Comparison of ENCODE assay signal across 18 cellular contexts in genomic region chr6:115058414-115059211, GRCh38.
A peak's percentile ranks its signal among the peaks of the same experiment; 100 is the strongest.
DNase-seq lines count a peak whose midpoint lies in the region; ATAC-seq and TF ChIP-seq lines count a peak whose summit lies in the region.
"Had no signal": no experiment of that assay in that cellular context is flagged by ENCODE, and none has a peak within 500 bp of the region (broad histone marks: within the 10 kb centered on the region; RNA-seq: fewer than 3 reads in every experiment).

No MANE protein-coding gene starts in this region.

- no peak for TF ChIP-seq CTCF in osteocyte (IDR thresholded peaks at IDR 0.05)

- no peak overlapping the region for H3K27ac Mint-ChIP-seq in osteocyte (ENCODE audit: unreplicated experiment)
- H3K27ac Mint-ChIP-seq: activated CD8-positive, alpha-beta T cell treated with anti-CD3 and anti-CD28 coated beads, Interleukin-2, amount 10 ng/mL, durations not matched to agents 7 days and 5 days; activated naive CD8-positive, alpha-beta T cell treated with anti-CD3 and anti-CD28 coated beads for 36 hours; activated T-cell treated with anti-CD3 and anti-CD28 coated beads, Interleukin-2, amount 50 U/mL, for 72 hours; natural killer cell; type B pancreatic cell had no signal

- peaks cover 2% of the 10 kb centered on the region for H3K27me3 Mint-ChIP-seq in osteocyte (ENCODE audit: unreplicated experiment)
- H3K27me3 Mint-ChIP-seq: activated naive CD8-positive, alpha-beta T cell treated with anti-CD3 and anti-CD28 coated beads for 36 hours; type B pancreatic cell had no signal

- no peaks in the 10 kb centered on the region for H3K36me3 Mint-ChIP-seq in osteocyte (ENCODE audit: unreplicated experiment)
- H3K36me3 Mint-ChIP-seq: activated naive CD8-positive, alpha-beta T cell treated with anti-CD3 and anti-CD28 coated beads for 36 hours; natural killer cell; type B pancreatic cell had no signal

- H3K4me3 Mint-ChIP-seq in osteocyte (ENCODE audit: unreplicated experiment) = no peak overlapping the region
- H3K4me3 Mint-ChIP-seq: activated CD8-positive, alpha-beta T cell treated with anti-CD3 and anti-CD28 coated beads, Interleukin-2, amount 10 ng/mL, durations not matched to agents 7 days and 5 days; activated naive CD8-positive, alpha-beta T cell treated with anti-CD3 and anti-CD28 coated beads for 36 hours; activated T-cell treated with anti-CD3 and anti-CD28 coated beads, Interleukin-2, amount 50 U/mL, for 72 hours; natural killer cell; type B pancreatic cell had no signal

- H3K4me1 Mint-ChIP-seq in osteocyte (ENCODE audit: unreplicated experiment) = no peaks in the 10 kb centered on the region
- H3K4me1 Mint-ChIP-seq: activated naive CD8-positive, alpha-beta T cell treated with anti-CD3 and anti-CD28 coated beads for 36 hours; natural killer cell had no signal

- DNase-seq in NCI-H146 treated with DMSO at 0.1 percent for 48 hours (lab: John Stamatoyannopoulos, UW; ENCODE audit: unreplicated experiment) = peak; percentile 13
- DNase-seq in NCI-H146 (lab: John Stamatoyannopoulos, UW) = no peak
- peak; percentile 82 for DNase-seq in NCI-H2029 treated with DMSO at 0.1 percent for 48 hours (lab: John Stamatoyannopoulos, UW)
- DNase-seq in left kidney (ENCODE audit: low read depth, low spot score) = peak; percentile 23
- no peak for DNase-seq in osteocyte (ENCODE audit: extremely low spot score, unreplicated experiment)
- DNase-seq in stimulated activated naive CD4-positive, alpha-beta T cell treated with Interleukin-2 at 50 U/mL for 16 hours (lab: John Stamatoyannopoulos, UW) = no peak
- DNase-seq in NCI-H1105 (lab: John Stamatoyannopoulos, UW) = no peak
- DNase-seq: activated CD8-positive, alpha-beta T cell treated with anti-CD3 and anti-CD28 coated beads, Interleukin-2, amount 10 ng/mL, durations not matched to agents 7 days and 5 days; activated naive CD8-positive, alpha-beta T cell treated with anti-CD3 and anti-CD28 coated beads for 36 hours; activated T-cell treated with anti-CD3 and anti-CD28 coated beads, Interleukin-2, amount 50 U/mL, for 72 hours; brain microvascular endothelial cell; lower lobe of right lung; natural killer cell; NCI-H524 treated with DMSO at 0.1 percent for 48 hours; stimulated activated naive CD4-positive, alpha-beta T cell; WERI-Rb-1 had no signal

- peaks cover 3% of the 10 kb centered on the region for H3K9me3 Mint-ChIP-seq in osteocyte (ENCODE audit: unreplicated experiment)
- H3K9me3 Mint-ChIP-seq: type B pancreatic cell had no signal

- ATAC-seq in HG02852 (IDR thresholded peaks at IDR 0.05; ENCODE audit: unreplicated experiment) = peak; percentile 61
- ATAC-seq: activated CD8-positive, alpha-beta T cell treated with anti-CD3 and anti-CD28 coated beads, Interleukin-2, amount 10 ng/mL, durations not matched to agents 7 days and 5 days; activated T-cell treated with anti-CD3 and anti-CD28 coated beads, Interleukin-2, amount 50 U/mL, for 72 hours; lower lobe of right lung; natural killer cell had no signal

Comparison
In these comparisons a context has a peak if more than half of its experiments do, and no peak if none do; other contexts are left out.
1. DNase-seq: peak in NCI-H146 treated with DMSO at 0.1 percent for 48 hours (single experiment), NCI-H2029 treated with DMSO at 0.1 percent for 48 hours (single experiment) and left kidney (single experiment); none in NCI-H146 (single experiment), osteocyte (single experiment), stimulated activated naive CD4-positive, alpha-beta T cell treated with Interleukin-2 at 50 U/mL for 16 hours (single experiment) and NCI-H1105 (single experiment).